Comparison of ENCODE assay signal across 9 cellular contexts in genomic region chr12:113613414-113613813, GRCh38.
"Had no signal": no experiment of that assay in that cellular context is flagged by ENCODE, and none has a peak within 500 bp of the region (broad histone marks: within the 10 kb centered on the region; RNA-seq: fewer than 3 reads in every experiment).

No MANE protein-coding gene starts in this region.

- H3K9me3 Mint-ChIP-seq: HFFc6 had no signal

- H3K4me3 ChIP-seq: GM23248, GM23338, HAP-1 had no signal

- H3K4me3 Mint-ChIP-seq: GM23338, HFFc6 had no signal

- H2AFZ ChIP-seq: GM23248, GM23338 had no signal

- H3K27ac Mint-ChIP-seq: GM23338, HFFc6 had no signal

- H3K36me3 ChIP-seq: HAP-1 had no signal

- ATAC-seq: GM23338, HCT116 had no signal

- H3K4me2 ChIP-seq: GM23338 had no signal

- H3K27ac ChIP-seq: GM23248 had no signal

- H3K9me3 ChIP-seq: HAP-1 had no signal

- H3K9ac ChIP-seq: GM23248 had no signal

- DNase-seq: GM23248, GOT3, H7, HCEC 1CT, HFFc6 had no signal

- FAIRE-seq: H54 had no signal
